ENCODE assay signal across 10 cellular contexts in the genomic region with DNA sequence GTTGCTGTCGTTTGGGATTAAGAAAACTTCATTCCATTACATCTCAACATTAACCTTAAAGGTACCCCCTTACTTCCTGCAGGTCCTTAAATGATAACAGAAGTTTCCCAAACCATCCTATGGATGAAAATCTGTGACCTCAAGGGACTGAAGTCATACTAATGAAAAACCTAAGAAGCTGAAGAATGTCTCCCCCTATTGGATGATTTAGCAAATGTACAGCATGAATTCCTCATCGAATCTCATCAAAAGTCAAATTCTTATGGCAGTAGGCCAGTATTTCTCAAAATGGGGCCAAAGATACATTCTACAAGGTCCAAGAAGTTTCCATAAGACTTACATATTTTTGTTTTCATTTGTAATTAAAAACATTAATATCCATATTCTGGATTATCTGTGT. TPM values are rescaled to one million over a fixed set of nuclear protein-coding genes. Genes with fewer than 3 reads are reported as not detected.
DNase-seq lines count a peak whose midpoint lies in the region; ATAC-seq, FAIRE-seq and TF ChIP-seq lines count a peak whose summit lies in the region.
"Had no signal": no experiment of that assay in that cellular context is flagged by ENCODE, and none has a peak within 500 bp of the region (broad histone marks: within the 10 kb centered on the region; RNA-seq: fewer than 3 reads in every experiment).

No MANE protein-coding gene starts in this region.

- ATAC-seq in HepG2: no peak
- no peak for ATAC-seq in HG03175 (IDR thresholded peaks at IDR 0.05; ENCODE audit: unreplicated experiment)
- ATAC-seq: activated T-cell treated with anti-CD3 and anti-CD28 coated beads, Interleukin-2, amount 50 U/mL, for 4 hours had no signal

- POLR2A ChIA-PET in HepG2 (lab: Yijun Ruan, JAX): no interaction called here

- no peak overlapping the region for H3K4me2 ChIP-seq in HepG2 (ENCODE audit: low read depth, low read length)
- H3K4me2 ChIP-seq: KMS-11 had no signal

- H3K9me3 ChIP-seq in ascending aorta: no peaks in the 10 kb centered on the region
- no peaks in the 10 kb centered on the region for H3K9me3 ChIP-seq in HepG2 (ENCODE audit: low read length)

- H3K27me3 ChIP-seq in ascending aorta (no peaks in the 10 kb centered on the region), HepG2 (ENCODE audit: control insufficient read depth in 1 of 2, insufficient read depth in 2 of 2, low read length in 2 of 2) (no peaks in the 10 kb centered on the region)

- FAIRE-seq in HepG2 (lab: Jason Lieb, UNC): peak; percentile 12

- H3K27ac ChIP-seq in C4-2B (no peak overlapping the region), ascending aorta (peak overlapping the region in 1 of 2 donors; percentile 19), HepG2 (ENCODE audit: extremely low read length, insufficient read depth, low read length) (no peak overlapping the region)
- H3K27ac ChIP-seq: KMS-11 had no signal

- in situ Hi-C loops in HepG2 (cut with HindIII; ENCODE audit: extremely low pct_ligation_motif_present, low pct_unique_long_range_greater_than_20kb): no loop called here

- no peak overlapping the region for H3K9ac ChIP-seq in HepG2 (ENCODE audit: insufficient read depth, low read depth, low read length)
- H3K9ac ChIP-seq: KMS-11 had no signal

- no peak for TF ChIP-seq RAD21 in HepG2 (CRISPR knock-in tag; IDR thresholded peaks at IDR 0.05)

- CTCF ChIA-PET in HepG2 (lab: Yijun Ruan, JAX; ENCODE audit: low intra/inter-chr PET ratio, low total read pairs): interaction anchor here (1.2 kb wide), 1 partner anchor 38 kb away, joined by 4 read pairs; no protein-coding TSS in a partner anchor

- H3K36me3 ChIP-seq in ascending aorta (peaks cover 27 to 43% of the 10 kb centered on the region in 2 donors), HepG2 (replicated peaks in 1 of 2; ENCODE audit: control insufficient read depth in 1 of 2, insufficient read depth in 2 of 2, low read length in 2 of 2) (peaks cover 14 to 77% of the 10 kb centered on the region in 2 experiments)

- no peaks in the 10 kb centered on the region for H4K20me1 ChIP-seq in HepG2 (ENCODE audit: insufficient read depth, low read length)

- no peak for TF ChIP-seq POLR2A in HepG2 (IDR thresholded peaks at IDR 0.05; ENCODE audit: insufficient read depth in 1 of 2, low read depth in 2 of 2, low read length in 2 of 2)

- WGBS in HepG2 (ENCODE audit: low lambda C conversion rate): 69% methylated on average over 2 of the region's 2 CpGs

- TF ChIP-seq EP300 in HepG2 (IDR thresholded peaks at IDR 0.05; ENCODE audit: low read depth in 2 of 2, low read length in 2 of 2) (no peak), HepG2 (CRISPR knock-in tag; IDR thresholded peaks at IDR 0.05; ENCODE audit: borderline replicate concordance) (no peak)

- DNase-seq in HT-29 (ENCODE audit: low spot score) (peak; percentile 19), ascending aorta (ENCODE audit: low spot score in 2 of 2) (no peak), HepG2 (ENCODE audit: low spot score) (peak; percentile 16), NCI-H2196 (lab: John Stamatoyannopoulos, UW; ENCODE audit: unreplicated experiment) (no peak), activated gamma-delta T cell treated with Interleukin-2 at 50 U/mL for 16 hours (no peak), glomerular visceral epithelial cell (ENCODE audit: extremely low spot score) (no peak)
- DNase-seq: activated T-cell treated with anti-CD3 and anti-CD28 coated beads, Interleukin-2, amount 50 U/mL, for 4 hours had no signal

- H3K4me1 ChIP-seq in ascending aorta: peaks cover 8 to 10% of the 10 kb centered on the region in 2 donors
- no peaks in the 10 kb centered on the region for H3K4me1 ChIP-seq in HepG2 (ENCODE audit: insufficient read depth, low read length)

- TF ChIP-seq CTCF in C4-2B (conservative IDR thresholded peaks at IDR 0.05) (peak; percentile 69), ascending aorta (IDR thresholded peaks at IDR 0.05) (peak in 2 of 3 experiments; percentile 31 to 37), HepG2 (CRISPR knock-in tag; IDR thresholded peaks at IDR 0.05) (peak; percentile 36; the same call in 1 of the 2 replicates)

- H2AFZ ChIP-seq in HepG2 (ENCODE audit: low read length): no peak overlapping the region

- intact Hi-C loops in ascending aorta (cut with DNase I): loop anchor here (2.0 kb wide), 2 partner anchors 13 to 37 kb away; a partner anchor contains a TSS
- intact Hi-C loops in HepG2 (cut with micrococcal nuclease; ENCODE audit: unreplicated experiment): no loop called here

- peaks cover 9% of the 10 kb centered on the region for H3K79me2 ChIP-seq in HepG2 (ENCODE audit: insufficient read depth, low read length)

- no TSS peak for BruUV-seq in HepG2 (replicated peaks; lab: Mats Ljungman, UMichigan)

- H3K4me3 ChIP-seq in ascending aorta (no peak overlapping the region), HepG2 (replicated peaks in 1 of 3; ENCODE audit: insufficient read depth in 1 of 3, low read depth in 2 of 3, low read length in 3 of 3) (no peak overlapping the region)

RNA-seq across cellular contexts. Expression of a gene that starts 13.5 kb away (rescaled TPM):
- total RNA-seq in HT-29 (2014; rRNA removed; shearing (Covaris generic)): 52.4 and 55.8 TPM in 2 replicates
- total RNA-seq in ascending aorta: 173 TPM
- 50.3 and 69.5 TPM in 2 replicates for total RNA-seq in HepG2 (2016; rRNA removed; fragmentation: Illumina TruSeq; extraction: Trizol)
- total RNA-seq in HepG2 (2016; cell fraction: cytosol; rRNA removed; fragmentation: Illumina TruSeq; extraction: Trizol; ENCODE audit: low read depth): 3.1 and 4.2 TPM in 2 replicates
- total RNA-seq in HepG2 (2016; cell fraction: insoluble cytoplasmic fraction; rRNA removed; fragmentation: Illumina TruSeq; extraction: Trizol): 51.9 and 71.9 TPM in 2 replicates
- 10.6 and 11.3 TPM in 2 replicates for total RNA-seq in HepG2 (2016; cell fraction: membrane; rRNA removed; fragmentation: Illumina TruSeq; extraction: Trizol)
- 32.1 and 34.3 TPM in 2 replicates for total RNA-seq in HepG2 (2016; cell fraction: nucleus; rRNA removed; fragmentation: Illumina TruSeq; extraction: Trizol)
- polyA plus RNA-seq in HepG2 (2011; rRNA removed): 11.0 and 11.4 TPM in 2 replicates
- polyA plus RNA-seq in HepG2 (2011; cell fraction: cytosol; rRNA removed): 8.5 and 10.4 TPM in 2 replicates
- polyA plus RNA-seq in HepG2 (2011; cell fraction: nucleus; rRNA removed): 9.3 and 11.8 TPM in 2 replicates
- 12.4 and 14.8 TPM in 2 replicates for polyA plus RNA-seq in HepG2 (2012)
- 4.1 and 4.2 TPM in 2 replicates for polyA plus RNA-seq in HepG2 (2016; cell fraction: cytosol; fragmentation: Illumina TruSeq; extraction: Trizol; ENCODE audit: low read depth)
- polyA plus RNA-seq in HepG2 (2016; cell fraction: insoluble cytoplasmic fraction; fragmentation: Illumina TruSeq; extraction: Trizol; ENCODE audit: low read depth): 56.4 and 64.1 TPM in 2 replicates
- 7.3 TPM in 2 replicates for polyA plus RNA-seq in HepG2 (2016; cell fraction: membrane; fragmentation: Illumina TruSeq; extraction: Trizol; ENCODE audit: low read depth)
- 35.9 and 42.3 TPM in 2 replicates for polyA plus RNA-seq in HepG2 (2016; cell fraction: nucleus; fragmentation: Illumina TruSeq; extraction: Trizol; ENCODE audit: insufficient read depth, low read depth)
- 15.5 and 28.5 TPM in 2 replicates for polyA minus RNA-seq in HepG2 (2011; rRNA and poly(A)+ RNA removed; ENCODE audit: low replicate concordance)
- 7.4 and 12.4 TPM in 2 replicates for polyA minus RNA-seq in HepG2 (2011; cell fraction: cytosol; rRNA and poly(A)+ RNA removed)
- 28.8 and 30.6 TPM in 2 replicates for polyA minus RNA-seq in HepG2 (2011; cell fraction: nucleus; rRNA and poly(A)+ RNA removed)

RNA-seq across cellular contexts. Expression of a gene that starts 13.5 kb away (rescaled TPM):
- total RNA-seq in HT-29 (2014; rRNA removed; shearing (Covaris generic)): 1.4 and 2.7 TPM in 2 replicates
- total RNA-seq in ascending aorta (not detected), HepG2 (2016; rRNA removed; fragmentation: Illumina TruSeq; extraction: Trizol) (5.6 and 5.9 TPM in 2 replicates)
- 2.8 and 3.3 TPM in 2 replicates for total RNA-seq in HepG2 (2016; cell fraction: cytosol; rRNA removed; fragmentation: Illumina TruSeq; extraction: Trizol; ENCODE audit: low read depth)
- total RNA-seq in HepG2 (2016; cell fraction: insoluble cytoplasmic fraction; rRNA removed; fragmentation: Illumina TruSeq; extraction: Trizol): 4.9 and 6.3 TPM in 2 replicates
- total RNA-seq in HepG2 (2016; cell fraction: membrane; rRNA removed; fragmentation: Illumina TruSeq; extraction: Trizol): 6.2 and 6.3 TPM in 2 replicates
- total RNA-seq in HepG2 (2016; cell fraction: nucleus; rRNA removed; fragmentation: Illumina TruSeq; extraction: Trizol): 3.9 and 4.2 TPM in 2 replicates
- polyA plus RNA-seq in HepG2 (2011; rRNA removed): 7.9 and 10.8 TPM in 2 replicates
- polyA plus RNA-seq in HepG2 (2011; cell fraction: cytosol; rRNA removed): 5.5 and 8.7 TPM in 2 replicates
- polyA plus RNA-seq in HepG2 (2011; cell fraction: nucleus; rRNA removed): 2.3 and 3.2 TPM in 2 replicates
- polyA plus RNA-seq in HepG2 (2012): 10.1 and 12.1 TPM in 2 replicates
- polyA plus RNA-seq in HepG2 (2016; cell fraction: cytosol; fragmentation: Illumina TruSeq; extraction: Trizol; ENCODE audit: low read depth): 2.8 and 3.1 TPM in 2 replicates
- 6.1 and 6.3 TPM in 2 replicates for polyA plus RNA-seq in HepG2 (2016; cell fraction: insoluble cytoplasmic fraction; fragmentation: Illumina TruSeq; extraction: Trizol; ENCODE audit: low read depth)
- polyA plus RNA-seq in HepG2 (2016; cell fraction: membrane; fragmentation: Illumina TruSeq; extraction: Trizol; ENCODE audit: low read depth): 5.4 and 5.6 TPM in 2 replicates
- 3.6 and 4.3 TPM in 2 replicates for polyA plus RNA-seq in HepG2 (2016; cell fraction: nucleus; fragmentation: Illumina TruSeq; extraction: Trizol; ENCODE audit: insufficient read depth, low read depth)
- polyA minus RNA-seq in HepG2 (2011; rRNA and poly(A)+ RNA removed; ENCODE audit: low replicate concordance): 5.1 and 6.9 TPM in 2 replicates
- polyA minus RNA-seq in HepG2 (2011; cell fraction: cytosol; rRNA and poly(A)+ RNA removed): 3.3 and 4.0 TPM in 2 replicates
- polyA minus RNA-seq in HepG2 (2011; cell fraction: nucleus; rRNA and poly(A)+ RNA removed): 9.0 and 14.3 TPM in 2 replicates

RNA-seq across cellular contexts. Expression of a gene that starts 26.7 kb away (rescaled TPM):
- 0.25 and 1.0 TPM in 2 replicates for total RNA-seq in HT-29 (2014; rRNA removed; shearing (Covaris generic))
- total RNA-seq in ascending aorta: 0.32 TPM
- 1.6 and 4.5 TPM in 2 replicates for total RNA-seq in HepG2 (2016; rRNA removed; fragmentation: Illumina TruSeq; extraction: Trizol)
- total RNA-seq in HepG2 (2016; cell fraction: cytosol; rRNA removed; fragmentation: Illumina TruSeq; extraction: Trizol; ENCODE audit: low read depth): 0.97 and 2.0 TPM in 2 replicates
- total RNA-seq in HepG2 (2016; cell fraction: insoluble cytoplasmic fraction; rRNA removed; fragmentation: Illumina TruSeq; extraction: Trizol): 2.4 and 4.8 TPM in 2 replicates
- total RNA-seq in HepG2 (2016; cell fraction: membrane; rRNA removed; fragmentation: Illumina TruSeq; extraction: Trizol): 0.59 and 2.3 TPM in 2 replicates
- 6.7 and 8.5 TPM in 2 replicates for total RNA-seq in HepG2 (2016; cell fraction: nucleus; rRNA removed; fragmentation: Illumina TruSeq; extraction: Trizol)
- polyA plus RNA-seq in HepG2 (2011; rRNA removed): 2.5 and 4.3 TPM in 2 replicates
- 0.53 and 0.67 TPM in 2 replicates for polyA plus RNA-seq in HepG2 (2011; cell fraction: cytosol; rRNA removed)
- 11.9 and 14.9 TPM in 2 replicates for polyA plus RNA-seq in HepG2 (2011; cell fraction: nucleus; rRNA removed)
- polyA plus RNA-seq in HepG2 (2012): 5.1 and 5.5 TPM in 2 replicates
- polyA plus RNA-seq in HepG2 (2016; cell fraction: cytosol; fragmentation: Illumina TruSeq; extraction: Trizol; ENCODE audit: low read depth): 0.67 and 0.83 TPM in 2 replicates
- 1.8 and 2.2 TPM in 2 replicates for polyA plus RNA-seq in HepG2 (2016; cell fraction: insoluble cytoplasmic fraction; fragmentation: Illumina TruSeq; extraction: Trizol; ENCODE audit: low read depth)
- polyA plus RNA-seq in HepG2 (2016; cell fraction: membrane; fragmentation: Illumina TruSeq; extraction: Trizol; ENCODE audit: low read depth): 0.50 and 0.54 TPM in 2 replicates
- polyA plus RNA-seq in HepG2 (2016; cell fraction: nucleus; fragmentation: Illumina TruSeq; extraction: Trizol; ENCODE audit: insufficient read depth, low read depth): 23.0 and 26.3 TPM in 2 replicates
- polyA minus RNA-seq in HepG2 (2011; rRNA and poly(A)+ RNA removed; ENCODE audit: low replicate concordance): 1.3 and 1.7 TPM in 2 replicates
- 0.70 TPM in 1 of 2 replicates, not detected in the other for polyA minus RNA-seq in HepG2 (2011; cell fraction: cytosol; rRNA and poly(A)+ RNA removed)
- 5.0 and 5.2 TPM in 2 replicates for polyA minus RNA-seq in HepG2 (2011; cell fraction: nucleus; rRNA and poly(A)+ RNA removed)

RNA-seq across cellular contexts. Expression of a gene that starts 46.0 kb away (rescaled TPM):
- total RNA-seq in HT-29 (2014; rRNA removed; shearing (Covaris generic)): not detected in 2 replicates
- total RNA-seq in ascending aorta (0.53 TPM), HepG2 (2016; rRNA removed; fragmentation: Illumina TruSeq; extraction: Trizol) (0.73 and 2.2 TPM in 2 replicates)
- total RNA-seq in HepG2 (2016; cell fraction: cytosol; rRNA removed; fragmentation: Illumina TruSeq; extraction: Trizol; ENCODE audit: low read depth): 1.3 and 1.8 TPM in 2 replicates
- total RNA-seq in HepG2 (2016; cell fraction: insoluble cytoplasmic fraction; rRNA removed; fragmentation: Illumina TruSeq; extraction: Trizol): 1.7 and 2.0 TPM in 2 replicates
- 1.8 and 2.3 TPM in 2 replicates for total RNA-seq in HepG2 (2016; cell fraction: membrane; rRNA removed; fragmentation: Illumina TruSeq; extraction: Trizol)
- total RNA-seq in HepG2 (2016; cell fraction: nucleus; rRNA removed; fragmentation: Illumina TruSeq; extraction: Trizol): 1.0 and 1.6 TPM in 2 replicates
- 1.3 and 1.8 TPM in 2 replicates for polyA plus RNA-seq in HepG2 (2011; rRNA removed)
- 0.56 and 1.4 TPM in 2 replicates for polyA plus RNA-seq in HepG2 (2011; cell fraction: cytosol; rRNA removed)
- polyA plus RNA-seq in HepG2 (2011; cell fraction: nucleus; rRNA removed): 0.87 and 1.0 TPM in 2 replicates
- polyA plus RNA-seq in HepG2 (2012): 1.2 and 3.6 TPM in 2 replicates
- polyA plus RNA-seq in HepG2 (2016; cell fraction: cytosol; fragmentation: Illumina TruSeq; extraction: Trizol; ENCODE audit: low read depth): 2.8 and 3.3 TPM in 2 replicates
- polyA plus RNA-seq in HepG2 (2016; cell fraction: insoluble cytoplasmic fraction; fragmentation: Illumina TruSeq; extraction: Trizol; ENCODE audit: low read depth): 1.4 and 2.6 TPM in 2 replicates
- 1.4 and 1.9 TPM in 2 replicates for polyA plus RNA-seq in HepG2 (2016; cell fraction: membrane; fragmentation: Illumina TruSeq; extraction: Trizol; ENCODE audit: low read depth)
- 2.5 and 5.7 TPM in 2 replicates for polyA plus RNA-seq in HepG2 (2016; cell fraction: nucleus; fragmentation: Illumina TruSeq; extraction: Trizol; ENCODE audit: insufficient read depth, low read depth)
- polyA minus RNA-seq in HepG2 (2011; rRNA and poly(A)+ RNA removed; ENCODE audit: low replicate concordance): 0.50 TPM in 1 of 2 replicates, not detected in the other
- polyA minus RNA-seq in HepG2 (2011; cell fraction: cytosol; rRNA and poly(A)+ RNA removed): 0.26 and 1.3 TPM in 2 replicates
- polyA minus RNA-seq in HepG2 (2011; cell fraction: nucleus; rRNA and poly(A)+ RNA removed): 0.64 and 1.4 TPM in 2 replicates

Comparison
In these comparisons a context has a peak if more than half of its experiments do, and no peak if none do; other contexts are left out.
1. DNase-seq: peak in HT-29 (single experiment) and HepG2 (single experiment); none in ascending aorta (0 of 2), NCI-H2196 (single experiment), activated gamma-delta T cell treated with Interleukin-2 at 50 U/mL for 16 hours (single experiment) and glomerular visceral epithelial cell (single experiment).
2. Peak in every context shown above with its lines, with median percentiles within 50 percentile points of each other: CTCF ChIP-seq.